ENCODE assay signal across 33 cellular contexts in genomic region chr14:45621731-45622130, GRCh38.
"Had no signal": no experiment of that assay in that cellular context is flagged by ENCODE, and none has a peak within 500 bp of the region (broad histone marks: within the 10 kb centered on the region; RNA-seq: fewer than 3 reads in every experiment).

No MANE protein-coding gene starts in this region.

- DNase-seq: Karpas-422, Kasumi-1, MG63, MM.1S, MV-4-11, NCI-H1048, NCI-H1092, NCI-H1092 treated with DMSO at 0.1 percent for 48 hours, NCI-H1105, NCI-H1105 treated with DMSO at 0.1 percent for 48 hours, NCI-H1417, NCI-H1417 treated with DMSO at 0.1 percent for 48 hours, NCI-H1436, NCI-H1436 treated with DMSO at 0.1 percent for 48 hours, NCI-H146, NCI-H1694, NCI-H1694 treated with DMSO at 0.1 percent for 48 hours, NCI-H187, NCI-H187 treated with DMSO at 0.1 percent for 48 hours, NCI-H1930, NCI-H2029, NCI-H2029 treated with DMSO at 0.1 percent for 48 hours, NCI-H2081, NCI-H2081 treated with DMSO at 0.1 percent for 48 hours, NCI-H2107, NCI-H2171, NCI-H2171 treated with DMSO at 0.1 percent for 48 hours, NCI-H2227 treated with DMSO at 0.1 percent for 48 hours, NCI-H226, NCI-H345, NCI-H446, NCI-H446 treated with DMSO at 0.1 percent for 48 hours, NCI-H510A had no signal
